In the genomic region with DNA sequence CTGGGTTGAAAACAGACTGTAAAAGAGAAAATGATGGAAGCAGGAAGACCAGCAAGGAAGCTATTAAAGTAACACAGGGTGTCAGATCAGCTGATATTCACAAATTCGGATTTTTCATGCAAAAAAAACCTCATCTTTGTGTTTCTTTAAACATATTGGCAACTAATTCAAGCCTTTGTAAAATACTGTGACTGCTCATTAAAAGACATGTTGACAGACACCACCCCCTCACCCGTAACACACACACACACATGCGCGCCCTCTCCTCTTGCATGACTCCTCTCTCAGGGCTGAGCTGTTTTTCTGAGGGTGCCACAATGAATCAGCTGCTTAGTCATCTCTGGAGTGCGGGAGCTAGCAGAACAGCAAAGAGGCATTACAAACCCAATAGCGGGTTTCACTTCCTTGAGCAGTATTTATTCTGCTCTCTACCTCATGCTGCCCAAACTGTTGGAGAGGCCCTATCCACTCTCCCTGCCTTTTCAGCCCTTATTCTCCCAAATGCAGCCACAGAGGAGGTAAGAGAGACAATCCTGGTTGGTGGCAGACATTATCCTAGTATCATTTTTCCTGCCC, we compare ENCODE assay signal across 8 cellular contexts. TPM values are rescaled to one million over a fixed set of nuclear protein-coding genes. Genes with fewer than 3 reads are reported as not detected.
DNase-seq lines count a peak whose midpoint lies in the region; ATAC-seq and TF ChIP-seq lines count a peak whose summit lies in the region.

No MANE protein-coding gene starts in this region.

- TF ChIP-seq POLR2A in gastrocnemius medialis (IDR thresholded peaks at IDR 0.05): no peak

- in situ Hi-C loops in gastrocnemius medialis (cut with MboI; ENCODE audit: low sequenced_read_pairs in 4 of 4) (no loop called here), G401 (cut with HindIII; ENCODE audit: low sequenced_read_pairs) (no loop called here)

- no peak for TF ChIP-seq CTCF in gastrocnemius medialis (IDR thresholded peaks at IDR 0.05 in 4 of 5, conservative IDR thresholded peaks at IDR 0.05 in 1 of 5)

- H3K4me3 ChIP-seq in gastrocnemius medialis: no peak overlapping the region

- intact Hi-C loops in Right ventricle myocardium superior (cut with DNase I) (no loop called here), gastrocnemius medialis (cut with DNase I; ENCODE audit: low total_unique reads) (no loop called here)

- no peaks in the 10 kb centered on the region for H3K36me3 ChIP-seq in gastrocnemius medialis

- H3K27me3 ChIP-seq in gastrocnemius medialis: no peaks in the 10 kb centered on the region

- H3K9me3 ChIP-seq in gastrocnemius medialis: no peaks in the 10 kb centered on the region

- no peaks in the 10 kb centered on the region for H3K4me1 ChIP-seq in gastrocnemius medialis

- DNase-seq in COR-L47 (lab: John Stamatoyannopoulos, UW) (peak; percentile 13), HPDE6-E6E7 (ENCODE audit: extremely low spot score) (peak; percentile 94), SHP77 treated with DMSO at 0.1 percent for 48 hours (lab: John Stamatoyannopoulos, UW) (peak; percentile 45), Right ventricle myocardium superior (peak; percentile 52), gastrocnemius medialis (peak; percentile 7 to 41), G401 (ENCODE audit: low spot score) (no peak)
- DNase-seq in activated effector memory CD4-positive, alpha-beta T cell treated with Interleukin-2 at 50 U/mL for 16 hours: peak; percentile 75

- no peak overlapping the region for H3K27ac ChIP-seq in gastrocnemius medialis

- ATAC-seq in GM21390 (IDR thresholded peaks at IDR 0.05; ENCODE audit: unreplicated experiment): peak; percentile 98
- peak; percentile 86 for ATAC-seq in Right ventricle myocardium superior (ENCODE audit: poor library complexity)
- ATAC-seq in gastrocnemius medialis: peak; percentile 51 to 54

RNA-seq across cellular contexts. Expression of a gene that starts 35.8 kb away (rescaled TPM):
- 54.0 TPM for total RNA-seq in Right ventricle myocardium superior
- total RNA-seq in gastrocnemius medialis: 10 to 100 TPM in 1 of 4 donors, 1 to 10 TPM in 2, under 1 TPM in 1; 0.63 to 13.5 (median 3.4) TPM
- 2.3 and 4.4 TPM in 2 replicates for total RNA-seq in G401 (2014; rRNA removed; shearing (Covaris generic))
